ENCODE assay signal across 10 cellular contexts in the genomic region with DNA sequence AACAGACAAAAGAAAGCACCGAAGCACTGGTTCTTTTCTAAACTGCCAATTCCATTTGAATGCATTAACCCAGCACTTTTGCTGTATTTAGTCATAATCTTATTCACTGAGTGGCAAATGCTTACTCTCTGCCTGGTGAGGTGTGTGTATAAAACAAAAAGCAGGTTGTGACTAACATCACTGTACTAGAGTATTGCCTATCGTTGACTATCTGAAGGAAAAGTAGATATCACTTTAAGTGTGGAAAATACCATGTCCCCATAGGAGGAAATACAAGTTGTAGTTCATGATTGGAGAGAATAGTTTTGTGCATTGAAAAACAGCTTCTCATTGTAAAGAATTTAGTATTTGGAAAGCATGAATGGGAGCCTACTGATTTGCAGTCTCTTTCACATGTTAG. TPM values are rescaled to one million over a fixed set of nuclear protein-coding genes. Genes with fewer than 3 reads are reported as not detected.
DNase-seq lines count a peak whose midpoint lies in the region; ATAC-seq and TF ChIP-seq lines count a peak whose summit lies in the region.
"Had no signal": no experiment of that assay in that cellular context is flagged by ENCODE, and none has a peak within 500 bp of the region (broad histone marks: within the 10 kb centered on the region; RNA-seq: fewer than 3 reads in every experiment).

No MANE protein-coding gene starts in this region.

- H3K4me3 ChIP-seq in cardiac fibroblast (replicated peaks in 1 of 2; ENCODE audit: low read depth in 2 of 2, low read length in 2 of 2), result peak overlapping the region; percentile 16 to 37
- peak overlapping the region in 1 of 2 experiments; percentile 78 for H3K4me3 ChIP-seq in mesenchymal stem cell (ENCODE audit: insufficient read depth in 1 of 2, low read depth in 1 of 2, low read length in 2 of 2)
- H3K4me3 ChIP-seq in tibial nerve, result peak overlapping the region in 1 of 4 donors; percentile 94

- 65% methylated on average over 1 of the region's 2 CpGs for WGBS in mesenchymal stem cell
- WGBS in tibial nerve, 2 donors, result 35 to 36% methylated on average over 2 of the region's 2 CpGs

- H3K4me2 ChIP-seq in mesenchymal stem cell (ENCODE audit: low read length, poor library complexity, severe bottlenecking), result peak overlapping the region; percentile 75

- no peaks in the 10 kb centered on the region for H3K27me3 ChIP-seq in mesenchymal stem cell (ENCODE audit: control insufficient read depth in 1 of 2, insufficient read depth in 1 of 2, low read length in 2 of 2)
- H3K27me3 ChIP-seq in tibial nerve, result no peaks in the 10 kb centered on the region

- no peak overlapping the region for H4K91ac ChIP-seq in mesenchymal stem cell (ENCODE audit: low read length)

- H3K79me1 ChIP-seq in mesenchymal stem cell (replicated peaks; ENCODE audit: low read length, poor library complexity, severe bottlenecking), result no peaks in the 10 kb centered on the region

- H3K4ac ChIP-seq in mesenchymal stem cell (ENCODE audit: low read depth in 1 of 2, low read length in 2 of 2), result peak overlapping the region in 1 of 2 experiments; percentile 49

- H3K14ac ChIP-seq in mesenchymal stem cell (ENCODE audit: low read length in 2 of 2), result no peak overlapping the region

- no peak for TF ChIP-seq POLR2A in tibial nerve (IDR thresholded peaks at IDR 0.05)

- TF ChIP-seq EP300 in tibial nerve (IDR thresholded peaks at IDR 0.05), result no peak

- peak overlapping the region in 1 of 2 experiments; percentile 33 for H3K18ac ChIP-seq in mesenchymal stem cell (ENCODE audit: low read depth in 1 of 2, low read length in 2 of 2)

- no peak overlapping the region for H2BK15ac ChIP-seq in mesenchymal stem cell (ENCODE audit: low read depth, poor library complexity, severe bottlenecking)

- DNase-seq in NCI-H69 (lab: John Stamatoyannopoulos, UW), result peak; percentile 9
- DNase-seq in cardiac fibroblast (ENCODE audit: low read depth in 2 of 2), result peak; percentile 24 to 46
- peak; percentile 45 for DNase-seq in mesenchymal stem cell
- no peak for DNase-seq in tibial nerve (ENCODE audit: low spot score in 2 of 2)
- no peak for DNase-seq in NCI-H524 treated with DMSO at 0.1 percent for 48 hours (lab: John Stamatoyannopoulos, UW)
- no peak for DNase-seq in islet precursor cell
- DNase-seq: activated naive CD4-positive, alpha-beta T cell treated with anti-CD3 and anti-CD28 coated beads, Interleukin-2, amount 10 ng/mL, durations not matched to agents 7 days and 5 days; NCI-H2029; stimulated activated CD4-positive, alpha-beta T cell treated with anti-CD3 and anti-CD28 coated beads, Interleukin-1b, Interleukin-23, amount 100 ng/mL, for 48 hours had no signal

- H3K9me3 ChIP-seq in mesenchymal stem cell (ENCODE audit: control insufficient read depth, low read length), result no peaks in the 10 kb centered on the region
- no peaks in the 10 kb centered on the region for H3K9me3 ChIP-seq in tibial nerve

- no peak overlapping the region for H2AFZ ChIP-seq in mesenchymal stem cell (ENCODE audit: low read depth, low read length)

- H4K8ac ChIP-seq in mesenchymal stem cell (ENCODE audit: low read length), result no peak overlapping the region

- H3K4me1 ChIP-seq in mesenchymal stem cell (ENCODE audit: control insufficient read depth, insufficient read depth, low read depth, low read length), result no peaks in the 10 kb centered on the region
- H3K4me1 ChIP-seq in tibial nerve, result peaks cover 0 to 73% (median 39%) of the 10 kb centered on the region in 4 donors

- ATAC-seq in GM21515 (IDR thresholded peaks at IDR 0.05; ENCODE audit: unreplicated experiment), result no peak

- H3K27ac ChIP-seq in mesenchymal stem cell (ENCODE audit: low read length, poor library complexity, severe bottlenecking), result peak overlapping the region; percentile 49
- peak overlapping the region in 3 of 4 donors; percentile 97 to 99 (median 97) for H3K27ac ChIP-seq in tibial nerve

- H2BK5ac ChIP-seq in mesenchymal stem cell (ENCODE audit: low read depth, low read length, poor library complexity, severe bottlenecking), result no peak overlapping the region

- H2AK5ac ChIP-seq in mesenchymal stem cell (ENCODE audit: low read length, severe bottlenecking), result no peak overlapping the region

- no peak overlapping the region for H2BK12ac ChIP-seq in mesenchymal stem cell (ENCODE audit: low read length in 2 of 2)

- H3K36me3 ChIP-seq in mesenchymal stem cell (ENCODE audit: control insufficient read depth in 1 of 2, insufficient read depth in 2 of 2, low read depth in 1 of 2, low read length in 2 of 2) (peaks cover 3 to 15% of the 10 kb centered on the region in 2 experiments), tibial nerve (peaks cover 0 to 11% (median 0%) of the 10 kb centered on the region in 3 donors)

- H2BK120ac ChIP-seq in mesenchymal stem cell (ENCODE audit: low read depth, low read length), result no peak overlapping the region

- TF ChIP-seq CTCF in cardiac fibroblast (IDR thresholded peaks at IDR 0.05; ENCODE audit: low read depth, low read length) (no peak), tibial nerve (IDR thresholded peaks at IDR 0.05) (no peak)

- peak overlapping the region; percentile 98 for H3K9ac ChIP-seq in mesenchymal stem cell (ENCODE audit: low read length)

- H3K23ac ChIP-seq in mesenchymal stem cell (ENCODE audit: low read length in 2 of 2), result no peak overlapping the region

RNA-seq across cellular contexts. Expression of a gene that starts 2.7 kb away (rescaled TPM):
- polyA plus RNA-seq in mesenchymal stem cell (2013, experiment 1 of 2), result 93.5 TPM
- 92.0 TPM for polyA plus RNA-seq in mesenchymal stem cell (2013, experiment 2 of 2)
- 100 to 1,000 TPM in 2 of 4 donors, 10 to 100 TPM in 2; 73.5 to 117 (median 98.2) TPM for total RNA-seq in tibial nerve

Comparison
In these comparisons a context has a peak if more than half of its experiments do, and no peak if none do; other contexts are left out.
1. DNase-seq: peak in NCI-H69 (single experiment), cardiac fibroblast (2 of 2) and mesenchymal stem cell (single experiment); none in tibial nerve (0 of 2), NCI-H524 treated with DMSO at 0.1 percent for 48 hours (single experiment) and islet precursor cell (single experiment).